ENCODE assay signal across 1 cellular context in genomic region chr6:30764490-30765043, GRCh38.
TF ChIP-seq lines count a peak whose summit lies in the region.
"Not testable (repeated sequence)": the region's sequence is repeated elsewhere in the genome, so short reads cannot be mapped to it uniquely, and the experiment has no call there.

No MANE protein-coding gene starts in this region.

TF ChIP-seq in HepG2, 621 proteins besides CTCF, POLR2A, EP300 and RAD21 (continues in another document):
- TF ChIP-seq SATB2 (CRISPR knock-in tag; IDR thresholded peaks at IDR 0.05) (peak; percentile 87), GABPB1 (CRISPR knock-in tag; IDR thresholded peaks at IDR 0.05) (0 out of 2 replicates have a peak, but pooled peaks have one; percentile 40), ZNF747 (CRISPR knock-in tag; IDR thresholded peaks at IDR 0.05; ENCODE audit: borderline replicate concordance) (peak; percentile 10; the same call in 1 of the 2 replicates), ZFY (CRISPR knock-in tag; IDR thresholded peaks at IDR 0.05) (0 out of 2 replicates have a peak, but pooled peaks have one; percentile 6), ZNF430 (CRISPR knock-in tag; IDR thresholded peaks at IDR 0.05) (peak; percentile 45; the same call in 1 of the 2 replicates), NFATC3 (CRISPR knock-in tag; IDR thresholded peaks at IDR 0.05) (0 out of 2 replicates have a peak, but pooled peaks have one; percentile 1), DPF2 (CRISPR knock-in tag; IDR thresholded peaks at IDR 0.05; ENCODE audit: borderline replicate concordance, low read depth) (peak; percentile 1; the same call in 1 of the 2 replicates), RORA (CRISPR knock-in tag; IDR thresholded peaks at IDR 0.05) (peak; percentile 43; the same call in 1 of the 2 replicates), ZNF605 (CRISPR knock-in tag; IDR thresholded peaks at IDR 0.05) (peak; percentile 48; the same call in 1 of the 2 replicates), IKZF4 (CRISPR knock-in tag; IDR thresholded peaks at IDR 0.05; ENCODE audit: borderline replicate concordance, low read depth, not compliant biosample characterization) (peak; percentile 24), MXD3 (CRISPR knock-in tag; IDR thresholded peaks at IDR 0.05) (peak; percentile 38; the same call in 1 of the 2 replicates), TCF12 (CRISPR knock-in tag; IDR thresholded peaks at IDR 0.05) (peak; percentile 88; the same call in 1 of the 2 replicates), NONO (CRISPR knock-in tag; conservative IDR thresholded peaks at IDR 0.05) (0 out of 2 replicates have a peak, but pooled peaks have one; percentile 2), KDM3A (CRISPR knock-in tag; IDR thresholded peaks at IDR 0.05; ENCODE audit: low read depth) (peak; percentile 11; the same call in 1 of the 2 replicates), FOSL2 (CRISPR knock-in tag; IDR thresholded peaks at IDR 0.05) (peak; percentile 3; the same call in 1 of the 2 replicates), TBX2 (CRISPR knock-in tag; IDR thresholded peaks at IDR 0.05; ENCODE audit: borderline replicate concordance) (peak; percentile 99), ZGPAT (CRISPR knock-in tag; IDR thresholded peaks at IDR 0.05) (peak; percentile 14; the same call in 1 of the 2 replicates), NR2C2 (CRISPR knock-in tag; IDR thresholded peaks at IDR 0.05; ENCODE audit: borderline replicate concordance) (0 out of 2 replicates have a peak, but pooled peaks have one; percentile 4), ZNF317 (CRISPR knock-in tag; IDR thresholded peaks at IDR 0.05) (peak; percentile 55; the same call in 1 of the 2 replicates), ZBTB7B (CRISPR knock-in tag; IDR thresholded peaks at IDR 0.05) (0 out of 2 replicates have a peak, but pooled peaks have one; percentile 19), ZNF431 (CRISPR knock-in tag; IDR thresholded peaks at IDR 0.05; ENCODE audit: borderline replicate concordance, low read depth) (0 out of 2 replicates have a peak, but pooled peaks have one; percentile 40), KMT2B (CRISPR knock-in tag; IDR thresholded peaks at IDR 0.05) (peak; percentile 19; the same call in 1 of the 2 replicates), SNAI1 (CRISPR knock-in tag; IDR thresholded peaks at IDR 0.05; ENCODE audit: borderline replicate concordance) (0 out of 2 replicates have a peak, but pooled peaks have one; percentile 9), POGZ (CRISPR knock-in tag; IDR thresholded peaks at IDR 0.05) (peak; percentile 49; the same call in 1 of the 2 replicates), GABPA (CRISPR knock-in tag; IDR thresholded peaks at IDR 0.05; ENCODE audit: low read depth) (peak; percentile 51; the same call in 1 of the 2 replicates), BRD4 (CRISPR knock-in tag; IDR thresholded peaks at IDR 0.05) (peak; percentile 9; the same call in 1 of the 2 replicates), ATF4 (CRISPR knock-in tag; IDR thresholded peaks at IDR 0.05) (0 out of 4 replicates have a peak, but pooled peaks of 1 of the 2 experiments have one; percentile 16), ONECUT2 (CRISPR knock-in tag; IDR thresholded peaks at IDR 0.05) (0 out of 2 replicates have a peak, but pooled peaks have one; percentile 10), ZSCAN29 (CRISPR knock-in tag; conservative IDR thresholded peaks at IDR 0.05) (peak; percentile 36; the same call in 1 of the 2 replicates), RBFOX2 (IDR thresholded peaks at IDR 0.05; ENCODE audit: low read depth, low read length) (peak; percentile 43; the same call in 1 of the 2 replicates), ZEB1 (IDR thresholded peaks at IDR 0.05; ENCODE audit: insufficient replicate concordance, low read depth) (peak; percentile 90)
- TF ChIP-seq, protein P1, sequence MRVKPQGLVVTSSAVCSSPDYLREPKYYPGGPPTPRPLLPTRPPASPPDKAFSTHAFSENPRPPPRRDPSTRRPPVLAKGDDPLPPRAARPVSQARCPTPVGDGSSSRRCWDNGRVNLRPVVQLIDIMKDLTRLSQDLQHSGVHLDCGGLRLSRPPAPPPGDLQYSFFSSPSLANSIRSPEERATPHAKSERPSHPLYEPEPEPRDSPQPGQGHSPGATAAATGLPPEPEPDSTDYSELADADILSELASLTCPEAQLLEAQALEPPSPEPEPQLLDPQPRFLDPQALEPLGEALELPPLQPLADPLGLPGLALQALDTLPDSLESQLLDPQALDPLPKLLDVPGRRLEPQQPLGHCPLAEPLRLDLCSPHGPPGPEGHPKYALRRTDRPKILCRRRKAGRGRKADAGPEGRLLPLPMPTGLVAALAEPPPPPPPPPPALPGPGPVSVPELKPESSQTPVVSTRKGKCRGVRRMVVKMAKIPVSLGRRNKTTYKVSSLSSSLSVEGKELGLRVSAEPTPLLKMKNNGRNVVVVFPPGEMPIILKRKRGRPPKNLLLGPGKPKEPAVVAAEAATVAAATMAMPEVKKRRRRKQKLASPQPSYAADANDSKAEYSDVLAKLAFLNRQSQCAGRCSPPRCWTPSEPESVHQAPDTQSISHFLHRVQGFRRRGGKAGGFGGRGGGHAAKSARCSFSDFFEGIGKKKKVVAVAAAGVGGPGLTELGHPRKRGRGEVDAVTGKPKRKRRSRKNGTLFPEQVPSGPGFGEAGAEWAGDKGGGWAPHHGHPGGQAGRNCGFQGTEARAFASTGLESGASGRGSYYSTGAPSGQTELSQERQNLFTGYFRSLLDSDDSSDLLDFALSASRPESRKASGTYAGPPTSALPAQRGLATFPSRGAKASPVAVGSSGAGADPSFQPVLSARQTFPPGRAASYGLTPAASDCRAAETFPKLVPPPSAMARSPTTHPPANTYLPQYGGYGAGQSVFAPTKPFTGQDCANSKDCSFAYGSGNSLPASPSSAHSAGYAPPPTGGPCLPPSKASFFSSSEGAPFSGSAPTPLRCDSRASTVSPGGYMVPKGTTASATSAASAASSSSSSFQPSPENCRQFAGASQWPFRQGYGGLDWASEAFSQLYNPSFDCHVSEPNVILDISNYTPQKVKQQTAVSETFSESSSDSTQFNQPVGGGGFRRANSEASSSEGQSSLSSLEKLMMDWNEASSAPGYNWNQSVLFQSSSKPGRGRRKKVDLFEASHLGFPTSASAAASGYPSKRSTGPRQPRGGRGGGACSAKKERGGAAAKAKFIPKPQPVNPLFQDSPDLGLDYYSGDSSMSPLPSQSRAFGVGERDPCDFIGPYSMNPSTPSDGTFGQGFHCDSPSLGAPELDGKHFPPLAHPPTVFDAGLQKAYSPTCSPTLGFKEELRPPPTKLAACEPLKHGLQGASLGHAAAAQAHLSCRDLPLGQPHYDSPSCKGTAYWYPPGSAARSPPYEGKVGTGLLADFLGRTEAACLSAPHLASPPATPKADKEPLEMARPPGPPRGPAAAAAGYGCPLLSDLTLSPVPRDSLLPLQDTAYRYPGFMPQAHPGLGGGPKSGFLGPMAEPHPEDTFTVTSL (CRISPR knock-in tag; IDR thresholded peaks at IDR 0.05; ENCODE audit: borderline replicate concordance), result 0 out of 2 replicates have a peak, but pooled peaks have one; percentile 58
- not testable (repeated sequence) for TF ChIP-seq TCF12 (IDR thresholded peaks at IDR 0.05); NONO (IDR thresholded peaks at IDR 0.05); GABPA (IDR thresholded peaks at IDR 0.05; ENCODE audit: low read depth, low read length)
- TF ChIP-seq, protein P2, sequence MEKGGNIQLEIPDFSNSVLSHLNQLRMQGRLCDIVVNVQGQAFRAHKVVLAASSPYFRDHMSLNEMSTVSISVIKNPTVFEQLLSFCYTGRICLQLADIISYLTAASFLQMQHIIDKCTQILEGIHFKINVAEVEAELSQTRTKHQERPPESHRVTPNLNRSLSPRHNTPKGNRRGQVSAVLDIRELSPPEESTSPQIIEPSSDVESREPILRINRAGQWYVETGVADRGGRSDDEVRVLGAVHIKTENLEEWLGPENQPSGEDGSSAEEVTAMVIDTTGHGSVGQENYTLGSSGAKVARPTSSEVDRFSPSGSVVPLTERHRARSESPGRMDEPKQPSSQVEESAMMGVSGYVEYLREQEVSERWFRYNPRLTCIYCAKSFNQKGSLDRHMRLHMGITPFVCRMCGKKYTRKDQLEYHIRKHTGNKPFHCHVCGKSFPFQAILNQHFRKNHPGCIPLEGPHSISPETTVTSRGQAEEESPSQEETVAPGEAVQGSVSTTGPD (CRISPR knock-in tag; IDR thresholded peaks at IDR 0.05), result peak; percentile 45; the same call in 1 of the 2 replicates
- TF ChIP-seq, protein P3, sequence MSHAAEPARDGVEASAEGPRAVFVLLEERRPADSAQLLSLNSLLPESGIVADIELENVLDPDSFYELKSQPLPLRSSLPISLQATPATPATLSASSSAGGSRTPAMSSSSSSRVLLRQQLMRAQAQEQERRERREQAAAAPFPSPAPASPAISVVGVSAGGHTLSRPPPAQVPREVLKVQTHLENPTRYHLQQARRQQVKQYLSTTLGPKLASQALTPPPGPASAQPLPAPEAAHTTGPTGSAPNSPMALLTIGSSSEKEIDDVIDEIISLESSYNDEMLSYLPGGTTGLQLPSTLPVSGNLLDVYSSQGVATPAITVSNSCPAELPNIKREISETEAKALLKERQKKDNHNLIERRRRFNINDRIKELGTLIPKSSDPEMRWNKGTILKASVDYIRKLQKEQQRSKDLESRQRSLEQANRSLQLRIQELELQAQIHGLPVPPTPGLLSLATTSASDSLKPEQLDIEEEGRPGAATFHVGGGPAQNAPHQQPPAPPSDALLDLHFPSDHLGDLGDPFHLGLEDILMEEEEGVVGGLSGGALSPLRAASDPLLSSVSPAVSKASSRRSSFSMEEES (CRISPR knock-in tag; IDR thresholded peaks at IDR 0.05), result peak; percentile 11; the same call in 1 of the 2 replicates
- TF ChIP-seq, protein P4, sequence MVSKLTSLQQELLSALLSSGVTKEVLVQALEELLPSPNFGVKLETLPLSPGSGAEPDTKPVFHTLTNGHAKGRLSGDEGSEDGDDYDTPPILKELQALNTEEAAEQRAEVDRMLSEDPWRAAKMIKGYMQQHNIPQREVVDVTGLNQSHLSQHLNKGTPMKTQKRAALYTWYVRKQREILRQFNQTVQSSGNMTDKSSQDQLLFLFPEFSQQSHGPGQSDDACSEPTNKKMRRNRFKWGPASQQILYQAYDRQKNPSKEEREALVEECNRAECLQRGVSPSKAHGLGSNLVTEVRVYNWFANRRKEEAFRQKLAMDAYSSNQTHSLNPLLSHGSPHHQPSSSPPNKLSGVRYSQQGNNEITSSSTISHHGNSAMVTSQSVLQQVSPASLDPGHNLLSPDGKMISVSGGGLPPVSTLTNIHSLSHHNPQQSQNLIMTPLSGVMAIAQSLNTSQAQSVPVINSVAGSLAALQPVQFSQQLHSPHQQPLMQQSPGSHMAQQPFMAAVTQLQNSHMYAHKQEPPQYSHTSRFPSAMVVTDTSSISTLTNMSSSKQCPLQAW (CRISPR knock-in tag; IDR thresholded peaks at IDR 0.05), result 0 out of 2 replicates have a peak, but pooled peaks have one; percentile 5
- TF ChIP-seq, protein P5, sequence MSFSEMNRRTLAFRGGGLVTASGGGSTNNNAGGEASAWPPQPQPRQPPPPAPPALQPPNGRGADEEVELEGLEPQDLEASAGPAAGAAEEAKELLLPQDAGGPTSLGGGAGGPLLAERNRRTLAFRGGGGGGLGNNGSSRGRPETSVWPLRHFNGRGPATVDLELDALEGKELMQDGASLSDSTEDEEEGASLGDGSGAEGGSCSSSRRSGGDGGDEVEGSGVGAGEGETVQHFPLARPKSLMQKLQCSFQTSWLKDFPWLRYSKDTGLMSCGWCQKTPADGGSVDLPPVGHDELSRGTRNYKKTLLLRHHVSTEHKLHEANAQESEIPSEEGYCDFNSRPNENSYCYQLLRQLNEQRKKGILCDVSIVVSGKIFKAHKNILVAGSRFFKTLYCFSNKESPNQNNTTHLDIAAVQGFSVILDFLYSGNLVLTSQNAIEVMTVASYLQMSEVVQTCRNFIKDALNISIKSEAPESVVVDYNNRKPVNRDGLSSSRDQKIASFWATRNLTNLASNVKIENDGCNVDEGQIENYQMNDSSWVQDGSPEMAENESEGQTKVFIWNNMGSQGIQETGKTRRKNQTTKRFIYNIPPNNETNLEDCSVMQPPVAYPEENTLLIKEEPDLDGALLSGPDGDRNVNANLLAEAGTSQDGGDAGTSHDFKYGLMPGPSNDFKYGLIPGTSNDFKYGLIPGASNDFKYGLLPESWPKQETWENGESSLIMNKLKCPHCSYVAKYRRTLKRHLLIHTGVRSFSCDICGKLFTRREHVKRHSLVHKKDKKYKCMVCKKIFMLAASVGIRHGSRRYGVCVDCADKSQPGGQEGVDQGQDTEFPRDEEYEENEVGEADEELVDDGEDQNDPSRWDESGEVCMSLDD (CRISPR knock-in tag; IDR thresholded peaks at IDR 0.05; ENCODE audit: borderline replicate concordance), result 0 out of 2 replicates have a peak, but pooled peaks have one; percentile 19
